8 cellular contexts compared by ENCODE assay signal in the genomic region with DNA sequence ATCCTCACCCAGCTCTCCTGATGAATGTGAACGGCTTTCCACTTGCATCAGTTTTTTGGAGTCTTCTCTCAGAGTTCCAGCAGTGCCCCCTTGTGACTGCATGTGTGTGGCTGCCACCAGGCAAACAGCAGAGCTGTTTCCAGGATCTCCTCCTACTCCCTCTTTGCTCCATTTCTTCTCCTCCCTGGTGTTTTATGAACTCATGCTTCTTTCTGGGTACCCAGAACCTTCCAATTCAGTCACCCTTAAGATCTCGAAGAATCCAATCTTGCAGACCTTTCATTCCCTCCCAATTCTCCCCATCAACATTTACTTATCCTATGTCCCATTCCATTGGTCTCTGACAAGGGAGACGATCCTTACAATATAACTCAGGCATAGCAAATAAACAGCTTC. TPM values are rescaled to one million over a fixed set of nuclear protein-coding genes. Genes with fewer than 3 reads are reported as not detected.
DNase-seq lines count a peak whose midpoint lies in the region; FAIRE-seq and TF ChIP-seq lines count a peak whose summit lies in the region.

No MANE protein-coding gene starts in this region.

- DNase-seq in AG09319 (ENCODE audit: extremely low read depth, low read depth) (peak; percentile 51), GM12891 (ENCODE audit: insufficient read length, low spot score) (no peak), NCI-H345 (lab: John Stamatoyannopoulos, UW) (peak; percentile 63), foreskin melanocyte (peak; percentile 38)
- DNase-seq in activated T-cell treated with anti-CD3 and anti-CD28 coated beads, Interleukin-2, amount 50 U/mL, for 48 hours: peak; percentile 52 to 56
- DNase-seq in effector memory CD4-positive, alpha-beta T cell: no peak
- no peak for DNase-seq in central memory CD4-positive, alpha-beta T cell

- H3K4me1 ChIP-seq in parathyroid adenoma: no peaks in the 10 kb centered on the region
- no peaks in the 10 kb centered on the region for H3K4me1 ChIP-seq in effector memory CD4-positive, alpha-beta T cell (ENCODE audit: control insufficient read depth, insufficient read depth, low read length, poor library complexity, severe bottlenecking)

- no peaks in the 10 kb centered on the region for H3K9me3 ChIP-seq in parathyroid adenoma (ENCODE audit: control insufficient read depth, low read length)
- H3K9me3 ChIP-seq in effector memory CD4-positive, alpha-beta T cell (ENCODE audit: control insufficient read depth, low read length): no peaks in the 10 kb centered on the region

- H3K79me2 ChIP-seq in parathyroid adenoma: no peaks in the 10 kb centered on the region

- no peak for TF ChIP-seq POLR2A in GM12891 (IDR thresholded peaks at IDR 0.05; ENCODE audit: low read depth, low read length)

- H3K4me3 ChIP-seq in parathyroid adenoma (ENCODE audit: low read depth, low read length): no peak overlapping the region
- no peak overlapping the region for H3K4me3 ChIP-seq in effector memory CD4-positive, alpha-beta T cell (ENCODE audit: insufficient read depth, low read depth, low read length, poor library complexity, severe bottlenecking)

- no peak overlapping the region for H3K27ac ChIP-seq in parathyroid adenoma
- H3K27ac ChIP-seq in effector memory CD4-positive, alpha-beta T cell (ENCODE audit: insufficient read depth, low read length, poor library complexity, severe bottlenecking): no peak overlapping the region

- FAIRE-seq in GM12891 (lab: Jason Lieb, UNC): peak; percentile 60

- H3K27me3 ChIP-seq in parathyroid adenoma (ENCODE audit: control insufficient read depth, insufficient read depth, low read length): no peaks in the 10 kb centered on the region
- no peaks in the 10 kb centered on the region for H3K27me3 ChIP-seq in effector memory CD4-positive, alpha-beta T cell (replicated peaks; ENCODE audit: control insufficient read depth, insufficient read depth, low read length, poor library complexity, severe bottlenecking)

- peak; percentile 91 for TF ChIP-seq CTCF in AG09319 (IDR thresholded peaks at IDR 0.05; ENCODE audit: low read depth, low read length)
- peak; percentile 36 for TF ChIP-seq CTCF in parathyroid adenoma (IDR thresholded peaks at IDR 0.05)

- H2AFZ ChIP-seq in parathyroid adenoma: no peak overlapping the region

- H3K4me2 ChIP-seq in parathyroid adenoma (ENCODE audit: low read length): no peak overlapping the region

- no peaks in the 10 kb centered on the region for H3K36me3 ChIP-seq in parathyroid adenoma (ENCODE audit: control insufficient read depth, insufficient read depth, low read length)
- no peaks in the 10 kb centered on the region for H3K36me3 ChIP-seq in effector memory CD4-positive, alpha-beta T cell (ENCODE audit: control insufficient read depth, insufficient read depth, low read length)

- H3K9ac ChIP-seq in parathyroid adenoma: no peak overlapping the region

TF ChIP-seq in GM12891, 5 proteins besides CTCF, POLR2A, EP300 and RAD21:
- no peak for TF ChIP-seq PAX5 (IDR thresholded peaks at IDR 0.05; ENCODE audit: insufficient read depth, low read length, severe bottlenecking)
- TF ChIP-seq TAF1 (IDR thresholded peaks at IDR 0.05; ENCODE audit: low read depth, low read length): no peak
- TF ChIP-seq POLR2AphosphoS5 (IDR thresholded peaks at IDR 0.05; ENCODE audit: low read depth, low read length): no peak
- no peak for TF ChIP-seq POU2F2 (IDR thresholded peaks at IDR 0.05; ENCODE audit: low read depth, low read length)
- TF ChIP-seq SPI1 (IDR thresholded peaks at IDR 0.05; ENCODE audit: low read depth, low read length): no peak
TF ChIP-seq in GM12891: peak in this region for 0.

RNA-seq across cellular contexts. Expression of a gene that starts 6.8 kb away (rescaled TPM):
- polyA plus RNA-seq in GM12891 (2012; ENCODE audit: low read depth, missing spikeins): 0.60 TPM

RNA-seq across cellular contexts. Expression of a gene that starts 42.8 kb away (rescaled TPM):
- 37.6 TPM for polyA plus RNA-seq in GM12891 (2012; ENCODE audit: low read depth, missing spikeins)

Comparison
In these comparisons a context has a peak if more than half of its experiments do, and no peak if none do; other contexts are left out.
1. DNase-seq: peak in AG09319 (single experiment), NCI-H345 (single experiment), activated T-cell treated with anti-CD3 and anti-CD28 coated beads, Interleukin-2, amount 50 U/mL, for 48 hours (2 of 2) and foreskin melanocyte (single experiment); none in GM12891 (single experiment), effector memory CD4-positive, alpha-beta T cell (0 of 3) and central memory CD4-positive, alpha-beta T cell (single experiment).